In the genomic region with DNA sequence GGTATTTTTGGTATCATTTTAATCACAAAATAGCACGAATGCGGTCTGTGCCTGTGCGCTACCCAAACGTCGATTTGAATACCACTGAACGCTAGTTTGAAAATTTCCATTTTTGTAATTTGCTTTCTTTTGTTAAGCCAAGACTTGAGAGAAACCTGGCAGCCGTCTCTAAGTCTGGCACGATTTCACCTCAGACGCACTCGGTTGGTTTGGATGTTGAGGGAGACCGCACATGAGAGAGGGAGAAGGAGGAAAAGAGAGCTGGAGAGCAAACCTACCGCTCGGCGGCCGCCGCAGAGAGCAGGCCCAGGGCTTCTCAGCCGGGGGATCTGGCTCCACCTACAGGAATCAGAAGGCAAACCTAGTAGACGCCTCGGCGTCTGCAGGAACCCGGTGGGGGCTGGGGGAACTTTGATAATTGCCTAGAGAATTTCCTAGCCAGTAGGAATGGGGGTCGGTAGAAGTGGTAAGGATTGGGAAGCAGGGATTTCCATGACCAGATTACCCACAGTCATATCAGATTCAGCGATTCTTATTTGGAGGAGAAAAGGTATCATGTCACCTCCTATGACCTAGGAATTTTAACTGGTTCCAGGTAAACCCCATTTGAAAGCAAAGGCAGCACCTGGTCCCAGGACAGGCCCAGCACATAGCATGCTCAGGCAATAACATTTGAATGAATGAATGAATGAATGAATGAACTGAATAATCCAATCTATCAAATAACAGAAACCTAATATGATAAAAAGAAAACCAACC, we compare ENCODE assay signal across 8 cellular contexts.
DNase-seq lines count a peak whose midpoint lies in the region; ATAC-seq, FAIRE-seq and TF ChIP-seq lines count a peak whose summit lies in the region.

No MANE protein-coding gene starts in this region.

- TF ChIP-seq RAD21 in GM12878 (IDR thresholded peaks at IDR 0.05; ENCODE audit: insufficient read depth, low read depth, low read length): peak; percentile 60

- TF ChIP-seq POLR2A in GM12878 (IDR thresholded peaks at IDR 0.05; ENCODE audit: low read depth, low read length): no peak

- no peaks in the 10 kb centered on the region for H3K36me3 ChIP-seq in GM12878 (ENCODE audit: control insufficient read depth in 2 of 2, insufficient read depth in 2 of 2, low read length in 1 of 2)

- no peak overlapping the region for H3K4me3 ChIP-seq in GM12878

- no peaks in the 10 kb centered on the region for H4K20me1 ChIP-seq in GM12878 (ENCODE audit: control insufficient read depth, insufficient read depth)

- POLR2A ChIA-PET in GM12878 (lab: Charles Lee): interaction anchor here (0.6 kb wide), 1 partner anchor 19 kb away, joined by 3 read pairs; no protein-coding TSS in a partner anchor

- no peak overlapping the region for H3K27ac ChIP-seq in GM12878 (ENCODE audit: control insufficient read depth, insufficient read depth)

- peak; percentile 79 for FAIRE-seq in GM12878 (lab: Jason Lieb, UNC)

- no TSS peak for BruUV-seq in GM12878 (replicated peaks; lab: Mats Ljungman, UMichigan)

- no peak for TF ChIP-seq EP300 in GM12878 (IDR thresholded peaks at IDR 0.05; ENCODE audit: borderline replicate concordance in 1 of 2, control insufficient read depth in 1 of 2, low read depth in 2 of 2, low read length in 2 of 2)

- peak overlapping the region; percentile 88 for H2AFZ ChIP-seq in GM12878 (ENCODE audit: control insufficient read depth, low read depth, low read length)

- RAD21 ChIA-PET in GM12878 (lab: Charles Lee; ENCODE audit: unreplicated experiment): no interaction called here

- peak; percentile 98 for ATAC-seq in GM21381 (IDR thresholded peaks at IDR 0.05; ENCODE audit: unreplicated experiment)
- peak; percentile 100 for ATAC-seq in GM12878

- no peak overlapping the region; the same call in 1 of the 2 replicates for H3K9ac ChIP-seq in GM12878 (ENCODE audit: control insufficient read depth, insufficient read depth, low read length)

- peak; percentile 68 to 92 (median 72) for TF ChIP-seq CTCF in GM12878 (IDR thresholded peaks at IDR 0.05 in 2 of 3, conservative IDR thresholded peaks at IDR 0.05 in 1 of 3; ENCODE audit: control insufficient read depth in 2 of 3, extremely low read depth in 1 of 3, insufficient read depth in 1 of 3, low read depth in 3 of 3, low read length in 3 of 3)

- H3K4me1 ChIP-seq in GM12878 (ENCODE audit: control insufficient read depth, insufficient read depth, low read length): 0 out of 2 replicates have a peak, but pooled peaks cover 4% of the 10 kb centered on the region

- DNase-seq in COLO668 (lab: John Stamatoyannopoulos, UW; ENCODE audit: unreplicated experiment): peak; percentile 40
- DNase-seq in HT1080 (ENCODE audit: low read depth): peak; percentile 18
- DNase-seq in T-helper 9 cell: peak; percentile 30
- no peak for DNase-seq in GM12878 (ENCODE audit: low read depth, low spot score)
- peak; percentile 88 for DNase-seq in islet precursor cell
- DNase-seq in stimulated activated CD4-positive, alpha-beta T cell treated with anti-CD3 and anti-CD28 coated beads, Interleukin-12 subunit alpha, Interleukin-12 subunit beta, amount 100 ng/mL, for 24 hours (ENCODE audit: low read depth in 2 of 2): peak; percentile 39 to 57
- DNase-seq in RKO (ENCODE audit: low spot score): no peak

- CTCF ChIA-PET in GM12878 (lab: Yijun Ruan, JAX): interaction anchor here (0.6 to 3.2 kb wide), 6 partner anchors 11 to 478 kb away, joined by 3 to 10 read pairs (median 4); no protein-coding TSS in a partner anchor

- 3% methylated on average over 23 of the region's 23 CpGs for WGBS in GM12878 (ENCODE audit: insufficient coverage, insufficient replicate concordance, low lambda C conversion rate, missing lambda C conversion rate)

- H3K27me3 ChIP-seq in GM12878 (replicated peaks in 1 of 2; ENCODE audit: control insufficient read depth in 2 of 2, insufficient read depth in 2 of 2, low read length in 1 of 2): no peaks in the 10 kb centered on the region; a peak in 1 of 4 replicates

- no peaks in the 10 kb centered on the region for H3K79me2 ChIP-seq in GM12878 (ENCODE audit: control insufficient read depth, insufficient read depth, low read length)

- H3K9me3 ChIP-seq in GM12878 (replicated peaks; ENCODE audit: control insufficient read depth, insufficient read depth, low read length): no peaks in the 10 kb centered on the region

- in situ Hi-C loops in GM12878 (cut with MboI): no loop called here

- SMC1A ChIA-PET in GM12878 (lab: Charles Lee; ENCODE audit: uncharacterized antibody, unreplicated experiment): interaction anchor here (0.6 kb wide), 1 partner anchor 206 kb away, joined by 3 read pairs; no protein-coding TSS in a partner anchor

- intact Hi-C loops in GM12878 (cut with micrococcal nuclease; ENCODE audit: unreplicated experiment): loop anchor here (10.0 kb wide), 1 partner anchor 667 kb away; no protein-coding TSS in a partner anchor

- peak overlapping the region; percentile 76 for H3K4me2 ChIP-seq in GM12878 (ENCODE audit: control insufficient read depth, insufficient read depth)

TF ChIP-seq in GM12878, 131 proteins besides CTCF, POLR2A, EP300 and RAD21:
- TF ChIP-seq SMC3 (IDR thresholded peaks at IDR 0.05; ENCODE audit: borderline replicate concordance, low read length): 0 out of 2 replicates have a peak, but pooled peaks have one; percentile 40
- TF ChIP-seq RUNX3 (IDR thresholded peaks at IDR 0.05; ENCODE audit: low read length): peak; percentile 50
- TF ChIP-seq IRF4 (IDR thresholded peaks at IDR 0.05; ENCODE audit: low read depth, low read length): 0 out of 2 replicates have a peak, but pooled peaks have one; percentile 17
- TF ChIP-seq YY1 (IDR thresholded peaks at IDR 0.05; ENCODE audit: low read depth, low read length): 0 out of 2 replicates have a peak, but pooled peaks have one; percentile 35
- TF ChIP-seq SMARCA5 (IDR thresholded peaks at IDR 0.05): no peak

Comparison
In these comparisons a context has a peak if more than half of its experiments do, and no peak if none do; other contexts are left out.
1. DNase-seq: peak in COLO668 (single experiment), HT1080 (single experiment), T-helper 9 cell (single experiment), islet precursor cell (single experiment) and stimulated activated CD4-positive, alpha-beta T cell treated with anti-CD3 and anti-CD28 coated beads, Interleukin-12 subunit alpha, Interleukin-12 subunit beta, amount 100 ng/mL, for 24 hours (2 of 2); none in GM12878 (single experiment) and RKO (single experiment).